Comparison of ENCODE assay signal across 18 cellular contexts in genomic region chrX:3191186-3191585, GRCh38.
"Had no signal": no experiment of that assay in that cellular context is flagged by ENCODE, and none has a peak within 500 bp of the region (broad histone marks: within the 10 kb centered on the region; RNA-seq: fewer than 3 reads in every experiment).

No MANE protein-coding gene starts in this region.

- DNase-seq: activated B cell treated with CpG ODN at 0.5 μM for 24 hours; activated CD4-positive, alpha-beta memory T cell treated with anti-CD3 and anti-CD28 coated beads, Interleukin-2, amount 10 ng/mL, durations not matched to agents 7 days and 5 days; activated CD4-positive, alpha-beta T cell treated with anti-CD3 and anti-CD28 coated beads for 4 hours; activated CD8-positive, alpha-beta memory T cell treated with anti-CD3 and anti-CD28 coated beads, Interleukin-2, amount 10 ng/mL, durations not matched to agents 7 days and 5 days; activated naive CD4-positive, alpha-beta T cell treated with Interleukin-2 at 50 U/mL for 16 hours; activated naive CD8-positive, alpha-beta T cell treated with anti-CD3 and anti-CD28 coated beads, Interleukin-2, amount 10 ng/mL, durations not matched to agents 7 days and 5 days; activated T-cell treated with anti-CD3 and anti-CD28 coated beads, Interleukin-2, amount 50 U/mL, for 24 hours; amygdala; body of pancreas; colonic mucosa; immature natural killer cell; left ventricle myocardium superior; mucosa of descending colon; naive B cell; stimulated activated naive CD8-positive, alpha-beta T cell treated with anti-CD3 and anti-CD28 coated beads, Interleukin-15, Interleukin-2, amounts not matched to agents 100 U/mL and 50 U/mL, for 24 hours; substantia nigra had no signal

- H3K4me3 ChIP-seq: body of pancreas, colonic mucosa, mucosa of descending colon, right atrium auricular region, tibial nerve had no signal

- H3K4me1 ChIP-seq: body of pancreas, colonic mucosa, right atrium auricular region, tibial nerve had no signal

- H3K27ac ChIP-seq: body of pancreas, colonic mucosa, right atrium auricular region, tibial nerve had no signal

- H3K9me3 ChIP-seq: body of pancreas, colonic mucosa, mucosa of descending colon, tibial nerve had no signal

- H3K36me3 ChIP-seq: colonic mucosa, right atrium auricular region, tibial nerve had no signal

- H3K27me3 ChIP-seq: body of pancreas, colonic mucosa, right atrium auricular region, tibial nerve had no signal
